In genomic region chr1:23403735-23404486, GRCh38 we compare ENCODE assay signal across 8 cellular contexts. TPM values are rescaled to one million over a fixed set of nuclear protein-coding genes. Genes with fewer than 3 reads are reported as not detected.
DNase-seq lines count a peak whose midpoint lies in the region; ATAC-seq and TF ChIP-seq lines count a peak whose summit lies in the region.

No MANE protein-coding gene starts in this region.

- no peaks in the 10 kb centered on the region for H3K27me3 ChIP-seq in BJ (ENCODE audit: control insufficient read depth, insufficient read depth, low read length)
- H3K27me3 ChIP-seq in dorsolateral prefrontal cortex: no peaks in the 10 kb centered on the region
- H3K27me3 ChIP-seq in liver (ENCODE audit: control insufficient read depth in 4 of 4, insufficient read depth in 4 of 4, low read length in 3 of 4): no peaks in the 10 kb centered on the region

- TF ChIP-seq CTCF in BJ (IDR thresholded peaks at IDR 0.05; ENCODE audit: insufficient read depth, low read depth, low read length): peak; percentile 95
- TF ChIP-seq CTCF in dorsolateral prefrontal cortex (IDR thresholded peaks at IDR 0.05 in 54 of 56, conservative IDR thresholded peaks at IDR 0.05 in 2 of 56; ENCODE audit: low read depth in 1 of 56, partially characterized antibody in 56 of 56): peak; percentile 79 to 99 (median 94)
- TF ChIP-seq CTCF in liver (IDR thresholded peaks at IDR 0.05; ENCODE audit: low read depth, low read length, missing input control): peak; percentile 95

- H3K27ac ChIP-seq in dorsolateral prefrontal cortex: peak overlapping the region in 36 of 59 donors; percentile 5 to 70 (median 44)
- peak overlapping the region; percentile 2 to 36 for H3K27ac ChIP-seq in liver (ENCODE audit: low read depth in 1 of 2, low read length in 2 of 2)

- DNase-seq in BJ (ENCODE audit: low read depth): peak; percentile 59
- DNase-seq in NCI-H526 (lab: John Stamatoyannopoulos, UW): peak; percentile 74 to 87
- peak; percentile 84 for DNase-seq in activated CD4-positive, alpha-beta T cell treated with anti-CD3 and anti-CD28 coated beads, Interleukin-2, amount 50 U/mL, for 1 hour
- DNase-seq in dorsolateral prefrontal cortex: peak; percentile 80 to 91 (median 86)
- DNase-seq in stimulated activated CD4-positive, alpha-beta T cell treated with anti-CD3 and anti-CD28 coated beads, Interleukin-4, amount 100 ng/mL, for 1 hour: peak; percentile 86

- 14% methylated on average over 19 of the region's 19 CpGs for WGBS in liver

- H3K4me3 ChIP-seq in BJ (ENCODE audit: low read depth, low read length): no peak overlapping the region
- H3K4me3 ChIP-seq in dorsolateral prefrontal cortex: peak overlapping the region in 43 of 59 donors; percentile 1 to 55 (median 32)
- H3K4me3 ChIP-seq in liver (ENCODE audit: low read depth in 1 of 3, low read length in 3 of 3): no peak overlapping the region

- H3K36me3 ChIP-seq in BJ (ENCODE audit: control insufficient read depth, insufficient read depth, low read length) (peaks cover 1% of the 10 kb centered on the region; the same call in 1 of the 2 replicates), liver (ENCODE audit: control insufficient read depth in 4 of 4, insufficient read depth in 3 of 4, low read depth in 1 of 4, low read length in 3 of 4) (peaks cover 3 to 47% (median 17%) of the 10 kb centered on the region in 4 donors)

- peak; percentile 91 to 94 for TF ChIP-seq RAD21 in liver (IDR thresholded peaks at IDR 0.05)

- ATAC-seq in HG02885 (IDR thresholded peaks at IDR 0.05; ENCODE audit: poor library complexity, unreplicated experiment) (peak; percentile 47), GM19397 (IDR thresholded peaks at IDR 0.05; ENCODE audit: unreplicated experiment) (no peak)

- H3K9me3 ChIP-seq in liver (ENCODE audit: control insufficient read depth in 4 of 4, low read length in 3 of 4): no peaks in the 10 kb centered on the region

- no peak overlapping the region for H3K9ac ChIP-seq in liver (ENCODE audit: low read depth in 1 of 2, low read length in 2 of 2)

- POLR2A ChIA-PET in BJ (lab: Charles Lee): interaction anchor here (0.5 to 1.0 kb wide), 4 partner anchors 9 to 175 kb away, joined by 3 read pairs; partner anchors contain the start of gene HNRNPR

- peaks cover 7 to 10% (median 8%) of the 10 kb centered on the region in 4 donors for H3K4me1 ChIP-seq in liver (ENCODE audit: control insufficient read depth in 4 of 4, insufficient read depth in 4 of 4, low read length in 3 of 4)

- CTCF ChIA-PET in BJ (lab: Yijun Ruan, JAX): interaction anchor here (0.7 to 3.2 kb wide), 34 partner anchors 8 to 305 kb away, joined by 3 to 25 read pairs (median 6); partner anchors contain the start of genes ASAP3, HNRNPR, RPL11 and TCEA3

- intact Hi-C loops in dorsolateral prefrontal cortex (cut with DNase I): loop anchor here (2.0 to 10.0 kb wide), 5 partner anchors 37 to 119 kb away; partner anchors contain the start of genes HNRNPR (in 2 of the 2), ASAP3 (in 1 of the 2) and ZNF436 (in 1 of the 2)

TF ChIP-seq in liver, 16 proteins besides CTCF, POLR2A, EP300 and RAD21:
- TF ChIP-seq ATF3 (IDR thresholded peaks at IDR 0.05) (peak; percentile 41), SP1 (IDR thresholded peaks at IDR 0.05) (peak; percentile 52), ZBTB33 (IDR thresholded peaks at IDR 0.05) (no peak), REST (IDR thresholded peaks at IDR 0.05) (peak; percentile 35), TAF1 (conservative IDR thresholded peaks at IDR 0.05) (no peak), JUND (IDR thresholded peaks at IDR 0.05) (no peak), HNF4G (IDR thresholded peaks at IDR 0.05) (no peak), RXRA (IDR thresholded peaks at IDR 0.05) (peak; percentile 43 to 53), YY1 (IDR thresholded peaks at IDR 0.05) (peak; percentile 57), FOXA1 (IDR thresholded peaks at IDR 0.05) (peak; percentile 27), NR2F2 (IDR thresholded peaks at IDR 0.05) (no peak), EGR1 (IDR thresholded peaks at IDR 0.05; ENCODE audit: low read depth in 2 of 2) (peak in 1 of 2 donors; percentile 27), HNF4A (conservative IDR thresholded peaks at IDR 0.05) (peak; percentile 29 to 42), FOXA2 (IDR thresholded peaks at IDR 0.05) (peak; percentile 3), MAX (IDR thresholded peaks at IDR 0.05) (peak; percentile 36), GABPA (IDR thresholded peaks at IDR 0.05 in 1 of 2, conservative IDR thresholded peaks at IDR 0.05 in 1 of 2) (peak; percentile 47 to 85)

RNA-seq across cellular contexts. Expression of gene TCEA3, which starts 20.6 kb away (rescaled TPM):
- polyA plus RNA-seq in BJ (2011; rRNA removed) (17.8 and 21.0 TPM in 2 replicates), liver (100 to 1,000 TPM in 1 of 2 donors, 10 to 100 TPM in 1; 45.8 to 142 TPM)
- polyA minus RNA-seq in BJ (2011; rRNA and poly(A)+ RNA removed): 7.7 and 7.8 TPM in 2 replicates
- total RNA-seq in dorsolateral prefrontal cortex (10 to 100 TPM in 83 of 120 experiments, 1 to 10 TPM in 37; 4.4 to 24.9 (median 11.7) TPM), liver (10 to 100 TPM; 29.6 to 49.3 TPM)

RNA-seq across cellular contexts. Expression of gene ZNF436, which starts 34.3 kb away (rescaled TPM):
- polyA plus RNA-seq in BJ (2011; rRNA removed) (8.1 and 12.6 TPM in 2 replicates), liver (1 to 10 TPM; 1.3 to 2.1 TPM)
- 9.9 and 12.7 TPM in 2 replicates for polyA minus RNA-seq in BJ (2011; rRNA and poly(A)+ RNA removed)
- total RNA-seq in dorsolateral prefrontal cortex (10 to 100 TPM; 15.3 to 34.8 (median 19.1) TPM), liver (1 to 10 TPM; 5.4 to 8.0 TPM)

RNA-seq across cellular contexts. Expression of gene HNRNPR, which starts 59.8 kb away (rescaled TPM):
- polyA plus RNA-seq in BJ (2011; rRNA removed) (79.3 and 106 TPM in 2 replicates), liver (10 to 100 TPM; 31.2 to 34.6 TPM)
- polyA minus RNA-seq in BJ (2011; rRNA and poly(A)+ RNA removed): 52.0 and 58.7 TPM in 2 replicates
- total RNA-seq in dorsolateral prefrontal cortex (100 to 1,000 TPM in 88 of 120 experiments, 10 to 100 TPM in 32; 86.5 to 128 (median 105) TPM), liver (10 to 100 TPM; 42.2 to 57.0 TPM)

Comparison
In these comparisons a context has a peak if more than half of its experiments do, and no peak if none do; other contexts are left out.
1. H3K4me3 ChIP-seq: peak in dorsolateral prefrontal cortex (43 of 59); none in BJ (single experiment) and liver (0 of 3).
2. Peak in every context shown above with its lines, with median percentiles within 50 percentile points of each other: DNase-seq and CTCF ChIP-seq.